21 cellular contexts compared by ENCODE assay signal in the genomic region with DNA sequence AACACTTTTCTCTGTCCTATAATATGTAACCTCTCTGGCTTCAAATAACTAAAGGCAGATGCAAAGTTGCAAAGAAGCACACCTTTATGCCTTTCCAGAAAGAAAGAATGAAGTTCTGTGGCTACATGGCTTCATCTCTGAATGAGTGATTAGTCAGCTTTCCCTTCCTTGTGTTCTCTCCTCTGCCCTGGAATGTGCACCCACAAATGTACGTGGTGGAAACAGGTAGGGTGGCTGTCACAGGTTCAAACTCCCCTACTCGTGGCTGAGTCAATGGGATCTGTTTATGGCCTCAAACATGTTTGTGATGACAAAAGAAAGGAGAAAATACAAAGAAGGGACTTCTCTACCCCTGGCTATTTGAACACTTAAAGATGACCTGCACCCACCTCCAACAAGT.
"Had no signal": no experiment of that assay in that cellular context is flagged by ENCODE, and none has a peak within 500 bp of the region (broad histone marks: within the 10 kb centered on the region; RNA-seq: fewer than 3 reads in every experiment).

No MANE protein-coding gene starts in this region.

- H3K27me3 Mint-ChIP-seq: activated CD4-positive, alpha-beta T cell treated with anti-CD3 and anti-CD28 coated beads, Interleukin-2, amount 10 ng/mL, durations not matched to agents 7 days and 5 days; activated T-cell treated with anti-CD3 and anti-CD28 coated beads, Interleukin-2, amount 50 U/mL, for 24 hours; stimulated activated naive CD8-positive, alpha-beta T cell treated with anti-CD3 and anti-CD28 coated beads, Interleukin-15, amount 100 ng/mL, for 72 hours had no signal

- H3K9ac ChIP-seq: neural progenitor cell had no signal

- H3K4me1 ChIP-seq: right lobe of liver, suprapubic skin, transverse colon, uterus had no signal

- H3K27me3 ChIP-seq: neural progenitor cell, right lobe of liver, suprapubic skin, transverse colon, uterus had no signal

- ATAC-seq: activated CD8-positive, alpha-beta T cell treated with anti-CD3 and anti-CD28 coated beads, Interleukin-2, amount 10 ng/mL, durations not matched to agents 7 days and 5 days; left lobe of liver; right lobe of liver; stimulated activated naive CD8-positive, alpha-beta T cell treated with anti-CD3 and anti-CD28 coated beads, Interleukin-15, amount 100 ng/mL, for 72 hours had no signal

- FAIRE-seq: endothelial cell of umbilical vein, frontal cortex had no signal

- H3K4me2 ChIP-seq: neural progenitor cell, smooth muscle cell had no signal

- H3K27ac Mint-ChIP-seq: activated CD4-positive, alpha-beta T cell treated with anti-CD3 and anti-CD28 coated beads, Interleukin-2, amount 10 ng/mL, durations not matched to agents 7 days and 5 days; activated CD8-positive, alpha-beta T cell treated with anti-CD3 and anti-CD28 coated beads, Interleukin-2, amount 10 ng/mL, durations not matched to agents 7 days and 5 days; activated naive CD4-positive, alpha-beta T cell treated with anti-CD3 and anti-CD28 coated beads for 36 hours; activated T-cell treated with anti-CD3 and anti-CD28 coated beads, Interleukin-2, amount 50 U/mL, for 24 hours; dendritic cell treated with granulocyte-macrophage colony-stimulating factor and Interleukin-4, amounts not matched to agents 40 ng/mL and 50 ng/mL, for 4 days; naive B cell; neural progenitor cell; stimulated activated naive CD8-positive, alpha-beta T cell treated with anti-CD3 and anti-CD28 coated beads, Interleukin-15, amount 100 ng/mL, for 72 hours had no signal

- H3K36me3 ChIP-seq: neural progenitor cell, right lobe of liver, suprapubic skin, transverse colon, uterus had no signal

- H3K9me3 ChIP-seq: right lobe of liver, suprapubic skin, transverse colon, uterus had no signal

- H3K27ac ChIP-seq: neural progenitor cell, right lobe of liver, suprapubic skin, transverse colon, uterus had no signal

- H3K4me3 Mint-ChIP-seq: activated CD4-positive, alpha-beta T cell treated with anti-CD3 and anti-CD28 coated beads, Interleukin-2, amount 10 ng/mL, durations not matched to agents 7 days and 5 days; activated CD8-positive, alpha-beta T cell treated with anti-CD3 and anti-CD28 coated beads, Interleukin-2, amount 10 ng/mL, durations not matched to agents 7 days and 5 days; activated naive CD4-positive, alpha-beta T cell treated with anti-CD3 and anti-CD28 coated beads for 36 hours; activated T-cell treated with anti-CD3 and anti-CD28 coated beads, Interleukin-2, amount 50 U/mL, for 24 hours; dendritic cell treated with granulocyte-macrophage colony-stimulating factor and Interleukin-4, amounts not matched to agents 40 ng/mL and 50 ng/mL, for 4 days; naive B cell; neural progenitor cell; stimulated activated naive CD8-positive, alpha-beta T cell treated with anti-CD3 and anti-CD28 coated beads, Interleukin-15, amount 100 ng/mL, for 72 hours had no signal

- H3K4me1 Mint-ChIP-seq: naive B cell; stimulated activated naive CD8-positive, alpha-beta T cell treated with anti-CD3 and anti-CD28 coated beads, Interleukin-15, amount 100 ng/mL, for 72 hours had no signal

- DNase-seq: activated CD4-positive, alpha-beta T cell treated with anti-CD3 and anti-CD28 coated beads, Interleukin-2, amount 10 ng/mL, durations not matched to agents 7 days and 5 days; activated CD8-positive, alpha-beta T cell treated with anti-CD3 and anti-CD28 coated beads, Interleukin-2, amount 10 ng/mL, durations not matched to agents 7 days and 5 days; activated naive CD4-positive, alpha-beta T cell treated with anti-CD3 and anti-CD28 coated beads for 36 hours; activated T-cell treated with anti-CD3 and anti-CD28 coated beads, Interleukin-2, amount 50 U/mL, for 24 hours; aorta; effector CD8-positive, alpha-beta T cell; hypothalamus; islet precursor cell; naive B cell; right lobe of liver; stimulated activated CD4-positive, alpha-beta T cell treated with anti-CD3 and anti-CD28 coated beads, Interleukin-4, amount 100 ng/mL, for 1 hour; stimulated activated naive CD8-positive, alpha-beta T cell treated with anti-CD3 and anti-CD28 coated beads, Interleukin-15, amount 100 ng/mL, for 72 hours; transverse colon; uterus had no signal

- H3K4me3 ChIP-seq: neural progenitor cell, right lobe of liver, smooth muscle cell, suprapubic skin, transverse colon, uterus had no signal

- H3K9me3 Mint-ChIP-seq: activated naive CD4-positive, alpha-beta T cell treated with anti-CD3 and anti-CD28 coated beads for 36 hours; activated T-cell treated with anti-CD3 and anti-CD28 coated beads, Interleukin-2, amount 50 U/mL, for 24 hours; dendritic cell treated with granulocyte-macrophage colony-stimulating factor and Interleukin-4, amounts not matched to agents 40 ng/mL and 50 ng/mL, for 4 days; naive B cell; neural progenitor cell; stimulated activated naive CD8-positive, alpha-beta T cell treated with anti-CD3 and anti-CD28 coated beads, Interleukin-15, amount 100 ng/mL, for 72 hours had no signal

- H3K36me3 Mint-ChIP-seq: naive B cell, neural progenitor cell had no signal

- H2AFZ ChIP-seq: neural progenitor cell had no signal
